30 cellular contexts compared by ENCODE assay signal in the genomic region with DNA sequence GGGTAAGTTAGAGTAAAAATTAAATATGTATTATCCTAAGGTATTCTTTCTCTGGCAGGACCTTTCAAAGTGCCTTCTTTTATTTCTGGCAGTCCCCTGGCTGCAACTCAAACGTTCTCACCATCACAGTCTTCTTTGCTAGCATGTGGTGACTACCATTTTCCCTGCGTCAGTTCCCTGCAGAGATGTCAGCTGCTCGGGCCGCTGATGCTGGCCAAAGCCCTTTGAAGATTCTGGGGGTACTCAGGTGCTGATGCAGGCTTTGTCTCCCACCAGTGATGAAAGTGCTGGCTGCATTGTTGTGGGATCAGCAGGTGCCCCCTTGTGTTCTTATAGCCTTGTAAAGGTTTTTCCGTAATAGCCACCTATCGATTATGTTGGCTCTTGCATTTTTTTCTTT.
"Had no signal": no experiment of that assay in that cellular context is flagged by ENCODE, and none has a peak within 500 bp of the region (broad histone marks: within the 10 kb centered on the region; RNA-seq: fewer than 3 reads in every experiment).

No MANE protein-coding gene starts in this region.

- H3K27me3 ChIP-seq: gastroesophageal sphincter, hepatocyte, stomach, tibial artery, upper lobe of right lung had no signal

- H3K4me2 ChIP-seq: hepatocyte had no signal

- H3K79me2 ChIP-seq: hepatocyte, parathyroid adenoma had no signal

- H3K9me3 ChIP-seq: psoas muscle, stomach, tibial artery, upper lobe of right lung had no signal

- H3K4me3 Mint-ChIP-seq: activated CD4-positive, alpha-beta T cell treated with anti-CD3 and anti-CD28 coated beads, Interleukin-2, amount 10 ng/mL, durations not matched to agents 7 days and 5 days; activated CD8-positive, alpha-beta T cell treated with anti-CD3 and anti-CD28 coated beads for 36 hours; activated naive CD4-positive, alpha-beta T cell treated with anti-CD3 and anti-CD28 coated beads, Interleukin-2, amount 50 U/mL, for 24 hours; activated naive CD8-positive, alpha-beta T cell treated with anti-CD3 and anti-CD28 coated beads, Interleukin-2, amount 50 U/mL, for 24 hours; activated T-cell treated with anti-CD3 and anti-CD28 coated beads, Interleukin-2, amount 50 U/mL, for 4 hours; activated T-helper 17 cell treated with anti-CD3 and anti-CD28 coated beads, Interleukin-2, amount 50 U/mL, for 72 hours; memory B cell; naive thymus-derived CD8-positive, alpha-beta T cell; neural crest cell; stimulated activated naive B cell treated with anti-CD40 and anti-IgM and Interleukin-4, amounts not matched to agents 10 μg/mL and 1 μg/mL and 100 μg/mL, for 72 hours; T-helper 17 cell had no signal

- H3K4me1 Mint-ChIP-seq: activated naive CD4-positive, alpha-beta T cell treated with anti-CD3 and anti-CD28 coated beads, Interleukin-2, amount 50 U/mL, for 24 hours; activated T-helper 17 cell treated with anti-CD3 and anti-CD28 coated beads, Interleukin-2, amount 50 U/mL, for 72 hours; neural crest cell; T-helper 17 cell had no signal

- FAIRE-seq: colon had no signal

- H3K27me3 Mint-ChIP-seq: activated CD4-positive, alpha-beta T cell treated with anti-CD3 and anti-CD28 coated beads, Interleukin-2, amount 10 ng/mL, durations not matched to agents 7 days and 5 days; activated CD8-positive, alpha-beta T cell treated with anti-CD3 and anti-CD28 coated beads for 36 hours; activated naive CD4-positive, alpha-beta T cell treated with anti-CD3 and anti-CD28 coated beads, Interleukin-2, amount 50 U/mL, for 24 hours; activated naive CD8-positive, alpha-beta T cell treated with anti-CD3 and anti-CD28 coated beads, Interleukin-2, amount 50 U/mL, for 24 hours; activated T-helper 17 cell treated with anti-CD3 and anti-CD28 coated beads, Interleukin-2, amount 50 U/mL, for 72 hours; memory B cell; stimulated activated naive B cell treated with anti-CD40 and anti-IgM and Interleukin-4, amounts not matched to agents 10 μg/mL and 1 μg/mL and 100 μg/mL, for 72 hours; T-helper 17 cell had no signal

- H3K36me3 ChIP-seq: gastroesophageal sphincter, stomach, tibial artery, upper lobe of right lung, WERI-Rb-1 had no signal

- H3K9me3 Mint-ChIP-seq: activated CD4-positive, alpha-beta T cell treated with anti-CD3 and anti-CD28 coated beads, Interleukin-2, amount 10 ng/mL, durations not matched to agents 7 days and 5 days; activated naive CD4-positive, alpha-beta T cell treated with anti-CD3 and anti-CD28 coated beads, Interleukin-2, amount 50 U/mL, for 24 hours had no signal

- DNase-seq: activated CD4-positive, alpha-beta T cell treated with anti-CD3 and anti-CD28 coated beads for 1 hour; activated CD4-positive, alpha-beta T cell treated with anti-CD3 and anti-CD28 coated beads, Interleukin-2, amount 10 ng/mL, durations not matched to agents 7 days and 5 days; activated CD8-positive, alpha-beta T cell treated with anti-CD3 and anti-CD28 coated beads for 36 hours; activated gamma-delta T cell treated with Interleukin-2 at 50 U/mL for 16 hours; activated naive CD8-positive, alpha-beta T cell treated with anti-CD3 and anti-CD28 coated beads, Interleukin-2, amount 50 U/mL, for 24 hours; activated T-cell treated with anti-CD3 and anti-CD28 coated beads, Interleukin-2, amount 50 U/mL, for 4 hours; amygdala; caudate nucleus; dermis blood vessel endothelial cell; effector CD8-positive, alpha-beta T cell; naive thymus-derived CD8-positive, alpha-beta T cell; occipital lobe; psoas muscle; stimulated activated CD4-positive, alpha-beta T cell treated with anti-CD3 and anti-CD28 coated beads, Interleukin-15, amount 100 ng/mL, for 24 hours; stimulated activated CD4-positive, alpha-beta T cell treated with anti-CD3 and anti-CD28 coated beads, Interleukin-2, amount 100 ng/mL, for 24 hours; stimulated activated naive B cell treated with anti-CD40 and anti-IgM and Interleukin-4, amounts not matched to agents 10 μg/mL and 1 μg/mL and 100 μg/mL, for 72 hours; stomach; T-helper 17 cell; T1000; tibial artery; upper lobe of right lung; WERI-Rb-1 had no signal

- H3K4me3 ChIP-seq: gastroesophageal sphincter, hepatocyte, psoas muscle, stomach, tibial artery, upper lobe of right lung had no signal

- H3K27ac ChIP-seq: gastroesophageal sphincter, hepatocyte, parathyroid adenoma, psoas muscle, stomach, tibial artery, upper lobe of right lung, WERI-Rb-1 had no signal

- H3K36me3 Mint-ChIP-seq: activated naive CD4-positive, alpha-beta T cell treated with anti-CD3 and anti-CD28 coated beads, Interleukin-2, amount 50 U/mL, for 24 hours; memory B cell; naive thymus-derived CD8-positive, alpha-beta T cell had no signal

- H3K4me1 ChIP-seq: gastroesophageal sphincter, parathyroid adenoma, psoas muscle, stomach, tibial artery had no signal

- H3K9ac ChIP-seq: parathyroid adenoma had no signal

- H2AFZ ChIP-seq: hepatocyte, parathyroid adenoma had no signal

- H3K27ac Mint-ChIP-seq: activated CD4-positive, alpha-beta T cell treated with anti-CD3 and anti-CD28 coated beads, Interleukin-2, amount 10 ng/mL, durations not matched to agents 7 days and 5 days; activated CD8-positive, alpha-beta T cell treated with anti-CD3 and anti-CD28 coated beads for 36 hours; activated naive CD4-positive, alpha-beta T cell treated with anti-CD3 and anti-CD28 coated beads, Interleukin-2, amount 50 U/mL, for 24 hours; activated naive CD8-positive, alpha-beta T cell treated with anti-CD3 and anti-CD28 coated beads, Interleukin-2, amount 50 U/mL, for 24 hours; activated T-helper 17 cell treated with anti-CD3 and anti-CD28 coated beads, Interleukin-2, amount 50 U/mL, for 72 hours; memory B cell; naive thymus-derived CD8-positive, alpha-beta T cell; stimulated activated naive B cell treated with anti-CD40 and anti-IgM and Interleukin-4, amounts not matched to agents 10 μg/mL and 1 μg/mL and 100 μg/mL, for 72 hours; T-helper 17 cell had no signal
